Comparison of ENCODE assay signal across 17 cellular contexts in the genomic region with DNA sequence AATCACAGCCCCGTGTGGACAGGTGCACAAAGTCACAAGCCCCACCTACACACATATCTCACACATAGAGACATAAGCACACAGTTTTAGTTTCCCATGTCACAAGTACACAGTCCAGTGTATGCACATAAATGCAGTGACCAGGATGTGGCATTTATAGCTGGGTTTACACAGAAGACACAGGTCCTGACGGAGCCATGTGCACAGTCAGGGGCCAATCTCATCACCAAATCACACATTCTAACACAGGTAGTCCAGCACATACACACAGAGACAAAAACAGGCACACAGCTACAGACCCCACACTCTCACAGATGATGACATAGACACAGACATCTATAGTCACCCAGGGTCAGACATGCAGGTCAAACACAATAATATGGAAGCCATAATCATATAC. TPM values are rescaled to one million over a fixed set of nuclear protein-coding genes. Genes with fewer than 3 reads are reported as not detected.
DNase-seq lines count a peak whose midpoint lies in the region; ATAC-seq and TF ChIP-seq lines count a peak whose summit lies in the region.
"Had no signal": no experiment of that assay in that cellular context is flagged by ENCODE, and none has a peak within 500 bp of the region (broad histone marks: within the 10 kb centered on the region; RNA-seq: fewer than 3 reads in every experiment).

No MANE protein-coding gene starts in this region.

- no peaks in the 10 kb centered on the region for H3K9me2 ChIP-seq in HCT116 (ENCODE audit: insufficient read depth)

- H3K4me1 ChIP-seq in HCT116 (ENCODE audit: control insufficient read depth in 1 of 2, insufficient read depth in 2 of 2, low read length in 2 of 2) (peaks cover 12 to 26% of the 10 kb centered on the region in 2 experiments; a peak in 3 of 4 replicates), ascending aorta (peaks cover 6 to 24% of the 10 kb centered on the region in 2 donors), smooth muscle cell (ENCODE audit: low read depth) (peaks cover 17% of the 10 kb centered on the region)

- TSS peak; percentile 49 for BruUV-seq in HCT116 (replicated peaks; lab: Mats Ljungman, UMichigan)

- POLR2A ChIA-PET in HCT116 (lab: Charles Lee), result no interaction called here

- H3K9ac ChIP-seq in HCT116 (ENCODE audit: low read length) (no peak overlapping the region), smooth muscle cell (ENCODE audit: low read depth) (no peak overlapping the region)

- H3K36me3 ChIP-seq in HCT116 (ENCODE audit: control insufficient read depth in 1 of 2, insufficient read depth in 2 of 2, low read length in 2 of 2) (peaks cover 8 to 26% of the 10 kb centered on the region in 2 experiments), ascending aorta (peaks cover 27 to 36% of the 10 kb centered on the region in 2 donors), smooth muscle cell (ENCODE audit: low read depth) (no peaks in the 10 kb centered on the region)

- H3K4me3 ChIP-seq in HCT116 (replicated peaks in 1 of 2; ENCODE audit: low read depth in 1 of 2, low read length in 2 of 2) (no peak overlapping the region), ascending aorta (peak overlapping the region; percentile 84 to 86), fibroblast of pulmonary artery (replicated peaks; ENCODE audit: low read depth, low read length) (peak overlapping the region; percentile 88), smooth muscle cell (peak overlapping the region; percentile 89)

- H4K20me1 ChIP-seq in HCT116 (ENCODE audit: insufficient read depth) (no peaks in the 10 kb centered on the region), smooth muscle cell (ENCODE audit: low read depth) (peaks cover 47% of the 10 kb centered on the region)

- H2AFZ ChIP-seq in HCT116 (ENCODE audit: low read depth, low read length, poor library complexity, severe bottlenecking) (no peak overlapping the region), smooth muscle cell (ENCODE audit: low read depth) (no peak overlapping the region)

- intact Hi-C loops in HCT116 (cut with micrococcal nuclease), result no loop called here
- intact Hi-C loops in ascending aorta (cut with DNase I), result no loop called here
- intact Hi-C loops in sciatic nerve (cut with DNase I), result loop anchor here (2.0 kb wide), 1 partner anchor 25 kb away; no protein-coding TSS in a partner anchor

- H3K79me2 ChIP-seq in HCT116 (ENCODE audit: insufficient read depth, low read length) (peaks cover 29% of the 10 kb centered on the region), smooth muscle cell (ENCODE audit: low read depth) (peaks cover 30% of the 10 kb centered on the region)

- DNase-seq in HCT116 (ENCODE audit: low read depth, low spot score) (no peak), ascending aorta (ENCODE audit: low spot score in 2 of 2) (no peak), fibroblast of pulmonary artery (ENCODE audit: low read depth) (no peak), smooth muscle cell (lab: John Stamatoyannopoulos, UW; ENCODE audit: unreplicated experiment) (no peak), sciatic nerve (ENCODE audit: low spot score) (no peak), NCI-H526 treated with DMSO at 0.1 percent for 48 hours (lab: John Stamatoyannopoulos, UW) (no peak)
- no peak for DNase-seq in activated CD4-positive, CD25-positive, alpha-beta regulatory T cell (lab: John Stamatoyannopoulos, UW)
- DNase-seq: activated B cell treated with CpG ODN at 0.5 μM for 24 hours; activated CD8-positive, alpha-beta memory T cell treated with anti-CD3 and anti-CD28 coated beads, Interleukin-2, amount 50 U/mL, for 4 hours; activated naive CD8-positive, alpha-beta T cell treated with anti-CD3 and anti-CD28 coated beads, Interleukin-2, amount 10 ng/mL, durations not matched to agents 7 days and 5 days; dermis blood vessel endothelial cell; islet precursor cell; KBM-7; NCI-H1436; NCI-H345; stimulated activated CD4-positive, alpha-beta T cell treated with anti-CD3 and anti-CD28 coated beads, Interleukin-4, amount 100 ng/mL, for 1 hour had no signal

- no peaks in the 10 kb centered on the region for H3F3A ChIP-seq in smooth muscle cell (ENCODE audit: low read depth)

- CTCF ChIA-PET in HCT116 (lab: Charles Lee), result no interaction called here

- WGBS in smooth muscle cell (ENCODE audit: low lambda C conversion rate), result 85% methylated on average over 2 of the region's 2 CpGs

- H3K27me3 ChIP-seq in HCT116 (ENCODE audit: insufficient read depth, low read length), result no peaks in the 10 kb centered on the region
- H3K27me3 ChIP-seq in ascending aorta, result no peaks in the 10 kb centered on the region
- H3K27me3 ChIP-seq in smooth muscle cell (ENCODE audit: low read depth), result no peaks in the 10 kb centered on the region

- no peak for TF ChIP-seq POLR2A in HCT116 (IDR thresholded peaks at IDR 0.05; ENCODE audit: borderline replicate concordance, extremely low read depth, insufficient read depth, insufficient read length)

- no peak for TF ChIP-seq RAD21 in HCT116 (IDR thresholded peaks at IDR 0.05; ENCODE audit: low read depth)

- no peak overlapping the region for H3K4me2 ChIP-seq in HCT116 (ENCODE audit: low read length)
- peak overlapping the region; percentile 98 for H3K4me2 ChIP-seq in smooth muscle cell

- no peak for ATAC-seq in HCT116
- no peak for ATAC-seq in sciatic nerve
- ATAC-seq in HG02973 (IDR thresholded peaks at IDR 0.05; ENCODE audit: unreplicated experiment), result no peak

- RAD21 ChIA-PET in HCT116 (lab: Charles Lee; ENCODE audit: low non-redundant PET in 1 of 2, low total read pairs in 2 of 2, uncharacterized antibody in 2 of 2, unreplicated experiment in 2 of 2), result no interaction called here

- H3K9me3 ChIP-seq in HCT116 (ENCODE audit: control insufficient read depth in 1 of 2, insufficient read depth in 1 of 2, low read depth in 1 of 2, low read length in 2 of 2), result no peaks in the 10 kb centered on the region
- no peaks in the 10 kb centered on the region for H3K9me3 ChIP-seq in ascending aorta
- no peaks in the 10 kb centered on the region for H3K9me3 ChIP-seq in smooth muscle cell (replicated peaks; ENCODE audit: low read depth)

- TF ChIP-seq CTCF in HCT116 (IDR thresholded peaks at IDR 0.05 in 2 of 3, conservative IDR thresholded peaks at IDR 0.05 in 1 of 3; ENCODE audit: borderline replicate concordance in 1 of 3, insufficient read depth in 1 of 3, low read depth in 2 of 3, low read length in 2 of 3) (no peak), ascending aorta (IDR thresholded peaks at IDR 0.05) (no peak), fibroblast of pulmonary artery (IDR thresholded peaks at IDR 0.05; ENCODE audit: low read length, missing control alignments) (no peak), smooth muscle cell (IDR thresholded peaks at IDR 0.05; ENCODE audit: borderline replicate concordance, insufficient read depth, poor library complexity, severe bottlenecking) (no peak)

- no peak overlapping the region for H3K27ac ChIP-seq in HCT116 (ENCODE audit: low read depth, low read length)
- peak overlapping the region; percentile 81 to 93 for H3K27ac ChIP-seq in ascending aorta
- H3K27ac ChIP-seq in smooth muscle cell (ENCODE audit: low read depth), result no peak overlapping the region

TF ChIP-seq in HCT116, 20 proteins besides CTCF, POLR2A, EP300 and RAD21:
- TF ChIP-seq CBX3 (IDR thresholded peaks at IDR 0.05; ENCODE audit: low read depth) (no peak), EZH2 (IDR thresholded peaks at IDR 0.05) (no peak)
TF ChIP-seq in HCT116: peak in this region for 0.

RNA-seq across cellular contexts. Expression of a gene that starts 2.2 kb away (rescaled TPM):
- total RNA-seq in HCT116 (2021; ENCODE audit: unreplicated experiment) (41.7 TPM), ascending aorta (360 TPM), smooth muscle cell (30.5 and 53.6 TPM in 2 replicates), sciatic nerve (123 TPM)
- polyA plus RNA-seq in HCT116 (2012), result 21.9 and 27.6 TPM in 2 replicates
- 56.9 and 73.0 TPM in 2 replicates for polyA plus RNA-seq in smooth muscle cell

RNA-seq across cellular contexts. Expression of a gene that starts 28.4 kb away (rescaled TPM):
- total RNA-seq in HCT116 (2021; ENCODE audit: unreplicated experiment) (47.1 TPM), ascending aorta (33.3 TPM), smooth muscle cell (17.7 and 26.0 TPM in 2 replicates), sciatic nerve (45.4 TPM)
- polyA plus RNA-seq in HCT116 (2012), result 23.2 and 29.0 TPM in 2 replicates
- polyA plus RNA-seq in smooth muscle cell, result 20.7 and 21.2 TPM in 2 replicates

RNA-seq across cellular contexts. Expression of a gene that starts 28.6 kb away (rescaled TPM):
- total RNA-seq in HCT116 (2021; ENCODE audit: unreplicated experiment) (11.4 TPM), ascending aorta (60.7 TPM), smooth muscle cell (22.0 and 24.1 TPM in 2 replicates), sciatic nerve (26.2 TPM)
- polyA plus RNA-seq in HCT116 (2012), result 11.7 and 13.8 TPM in 2 replicates
- 25.0 and 31.9 TPM in 2 replicates for polyA plus RNA-seq in smooth muscle cell

Comparison
In these comparisons a context has a peak if more than half of its experiments do, and no peak if none do; other contexts are left out.
1. H3K27ac ChIP-seq: peak in ascending aorta (2 of 2); none in HCT116 (single experiment) and smooth muscle cell (single experiment).
2. H3K4me3 ChIP-seq: peak in ascending aorta (2 of 2), fibroblast of pulmonary artery (single experiment) and smooth muscle cell (single experiment); none in HCT116 (0 of 2).